In the genomic region with DNA sequence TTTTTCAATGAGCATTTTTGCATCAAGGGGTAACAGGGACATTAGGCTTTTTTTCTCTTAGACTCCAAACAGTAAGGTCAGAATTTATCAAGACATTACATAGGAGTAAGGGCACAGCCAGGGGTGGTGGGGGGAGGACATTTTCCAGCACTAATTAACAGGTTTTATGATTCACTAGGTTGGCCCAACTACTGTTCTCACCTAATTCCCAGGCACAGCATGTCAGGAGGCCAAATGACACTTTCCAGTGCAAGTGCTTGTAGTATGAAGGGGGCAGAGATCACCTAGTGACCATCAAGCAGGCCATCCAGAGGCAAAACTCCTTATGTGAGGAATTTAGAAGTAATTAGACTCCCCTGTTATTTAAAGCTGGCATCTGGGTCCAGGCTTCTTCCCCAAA, we compare ENCODE assay signal across 16 cellular contexts.
"Had no signal": no experiment of that assay in that cellular context is flagged by ENCODE, and none has a peak within 500 bp of the region (broad histone marks: within the 10 kb centered on the region; RNA-seq: fewer than 3 reads in every experiment).

No MANE protein-coding gene starts in this region.

- H3K27ac ChIP-seq: colonic mucosa, heart left ventricle, left ventricle myocardium inferior, lower lobe of right lung, neutrophil, right atrium auricular region had no signal

- H3K4me3 ChIP-seq: colonic mucosa, heart left ventricle, left ventricle myocardium inferior, lower lobe of right lung, right atrium auricular region had no signal

- DNase-seq: colonic mucosa; dermis blood vessel endothelial cell; heart left ventricle; hypothalamus; left ventricle myocardium inferior; lower lobe of right lung; naive B cell; small intestine; stimulated activated CD4-positive, alpha-beta T cell treated with anti-CD3 and anti-CD28 coated beads, Interleukin-12 subunit alpha, Interleukin-12 subunit beta, amount 100 ng/mL, for 4 hours; stimulated activated naive CD4-positive, alpha-beta T cell treated with Interleukin-2 at 50 U/mL for 16 hours; trophoblast cell had no signal

- H3K9me3 ChIP-seq: colonic mucosa, heart left ventricle, left ventricle myocardium inferior, lower lobe of right lung, neutrophil, right atrium auricular region had no signal

- FAIRE-seq: endothelial cell of umbilical vein, frontal cortex, islet of Langerhans, small intestine had no signal

- H3K36me3 ChIP-seq: colonic mucosa, heart left ventricle, left ventricle myocardium inferior, lower lobe of right lung, neutrophil, right atrium auricular region had no signal

- H3K27me3 ChIP-seq: colonic mucosa, heart left ventricle, neutrophil, right atrium auricular region had no signal
